In the genomic region with DNA sequence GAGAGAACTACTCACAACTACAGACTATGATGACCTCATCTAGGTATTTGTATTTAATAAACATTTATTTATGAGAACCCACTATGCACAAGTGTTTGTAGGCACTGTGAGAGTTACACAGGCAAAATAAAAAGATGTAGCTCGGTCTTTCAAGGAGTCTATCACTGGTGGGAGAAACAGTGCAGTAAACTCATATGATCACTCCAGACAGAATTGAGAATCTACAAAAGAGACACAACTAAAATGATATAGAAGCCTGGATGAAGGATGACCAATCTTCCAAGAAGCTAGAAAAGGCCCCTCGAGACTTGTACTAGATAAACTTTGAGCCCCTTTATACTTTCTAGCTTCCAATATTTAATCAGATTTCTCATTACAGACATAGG, we compare ENCODE assay signal across 1 cellular context.
TF ChIP-seq lines count a peak whose summit lies in the region.

No MANE protein-coding gene starts in this region.

TF ChIP-seq in A549, 52 proteins besides CTCF, POLR2A, EP300 and RAD21:
- TF ChIP-seq, protein P1, sequence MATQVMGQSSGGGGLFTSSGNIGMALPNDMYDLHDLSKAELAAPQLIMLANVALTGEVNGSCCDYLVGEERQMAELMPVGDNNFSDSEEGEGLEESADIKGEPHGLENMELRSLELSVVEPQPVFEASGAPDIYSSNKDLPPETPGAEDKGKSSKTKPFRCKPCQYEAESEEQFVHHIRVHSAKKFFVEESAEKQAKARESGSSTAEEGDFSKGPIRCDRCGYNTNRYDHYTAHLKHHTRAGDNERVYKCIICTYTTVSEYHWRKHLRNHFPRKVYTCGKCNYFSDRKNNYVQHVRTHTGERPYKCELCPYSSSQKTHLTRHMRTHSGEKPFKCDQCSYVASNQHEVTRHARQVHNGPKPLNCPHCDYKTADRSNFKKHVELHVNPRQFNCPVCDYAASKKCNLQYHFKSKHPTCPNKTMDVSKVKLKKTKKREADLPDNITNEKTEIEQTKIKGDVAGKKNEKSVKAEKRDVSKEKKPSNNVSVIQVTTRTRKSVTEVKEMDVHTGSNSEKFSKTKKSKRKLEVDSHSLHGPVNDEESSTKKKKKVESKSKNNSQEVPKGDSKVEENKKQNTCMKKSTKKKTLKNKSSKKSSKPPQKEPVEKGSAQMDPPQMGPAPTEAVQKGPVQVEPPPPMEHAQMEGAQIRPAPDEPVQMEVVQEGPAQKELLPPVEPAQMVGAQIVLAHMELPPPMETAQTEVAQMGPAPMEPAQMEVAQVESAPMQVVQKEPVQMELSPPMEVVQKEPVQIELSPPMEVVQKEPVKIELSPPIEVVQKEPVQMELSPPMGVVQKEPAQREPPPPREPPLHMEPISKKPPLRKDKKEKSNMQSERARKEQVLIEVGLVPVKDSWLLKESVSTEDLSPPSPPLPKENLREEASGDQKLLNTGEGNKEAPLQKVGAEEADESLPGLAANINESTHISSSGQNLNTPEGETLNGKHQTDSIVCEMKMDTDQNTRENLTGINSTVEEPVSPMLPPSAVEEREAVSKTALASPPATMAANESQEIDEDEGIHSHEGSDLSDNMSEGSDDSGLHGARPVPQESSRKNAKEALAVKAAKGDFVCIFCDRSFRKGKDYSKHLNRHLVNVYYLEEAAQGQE (IDR thresholded peaks at IDR 0.05), result no peak
- no peak for TF ChIP-seq FOSB (CRISPR knock-in tag; IDR thresholded peaks at IDR 0.05)
TF ChIP-seq in A549: peak in this region for 0.
